Comparison of ENCODE assay signal across 8 cellular contexts in genomic region chr6:157763894-157764345, GRCh38. TPM values are rescaled to one million over a fixed set of nuclear protein-coding genes. Genes with fewer than 3 reads are reported as not detected.
DNase-seq lines count a peak whose midpoint lies in the region; ATAC-seq and TF ChIP-seq lines count a peak whose summit lies in the region.

No MANE protein-coding gene starts in this region.

- H3K27ac Mint-ChIP-seq in WTC11, result peak overlapping the region; percentile 90
- peak overlapping the region; percentile 96 for H3K27ac Mint-ChIP-seq in memory B cell

- CTCF ChIA-PET in WTC11 (lab: Charles Lee), result interaction anchor here (0.9 to 6.8 kb wide), 2 partner anchors 44 to 109 kb away, joined by 3 to 59 read pairs; no protein-coding TSS in a partner anchor

- H3K4me3 Mint-ChIP-seq in WTC11 (no peak overlapping the region), memory B cell (peak overlapping the region; percentile 85)

- TF ChIP-seq CTCF in GM12864 (IDR thresholded peaks at IDR 0.05; ENCODE audit: low read depth, low read length, missing control alignments), result no peak
- no peak for TF ChIP-seq CTCF in WTC11 (IDR thresholded peaks at IDR 0.05)

- H3K9me3 Mint-ChIP-seq in WTC11 (peaks cover under 1% of the 10 kb centered on the region; the same call in 1 of the 2 replicates), memory B cell (no peaks in the 10 kb centered on the region)

- ATAC-seq in HG02588 (IDR thresholded peaks at IDR 0.05; ENCODE audit: unreplicated experiment) (peak; percentile 2), WTC11 (no peak), memory B cell (ENCODE audit: low read depth) (peak; percentile 10)

- POLR2A ChIA-PET in WTC11 (lab: Charles Lee), result no interaction called here

- H3K27me3 Mint-ChIP-seq in WTC11 (ENCODE audit: low read depth) (no peaks in the 10 kb centered on the region), memory B cell (no peaks in the 10 kb centered on the region)

- no peaks in the 10 kb centered on the region for H3K36me3 Mint-ChIP-seq in WTC11
- H3K36me3 Mint-ChIP-seq in memory B cell, result no peaks in the 10 kb centered on the region

- DNase-seq in GM12864 (ENCODE audit: low read depth), result no peak
- DNase-seq in WTC11 (ENCODE audit: low spot score), result no peak
- no peak for DNase-seq in memory B cell (ENCODE audit: low spot score in 2 of 2)
- DNase-seq in NOMO-1 (lab: John Stamatoyannopoulos, UW; ENCODE audit: unreplicated experiment in 2 of 2), result no peak
- no peak for DNase-seq in NCI-H774 (lab: John Stamatoyannopoulos, UW)
- no peak for DNase-seq in NCI-H1436 (lab: John Stamatoyannopoulos, UW)
- no peak for DNase-seq in stimulated activated CD4-positive, alpha-beta T cell treated with anti-CD3 and anti-CD28 coated beads, Interleukin-4, amount 100 ng/mL, for 4 hours

- H3K4me3 ChIP-seq in GM12864 (ENCODE audit: low read depth, low read length), result peak overlapping the region; percentile 21; the same call in 1 of the 2 replicates

- peaks cover 64% of the 10 kb centered on the region for H3K4me1 Mint-ChIP-seq in WTC11
- H3K4me1 Mint-ChIP-seq in memory B cell, result peaks cover 67% of the 10 kb centered on the region

TF ChIP-seq in WTC11, 78 proteins besides CTCF, POLR2A, EP300 and RAD21:
- TF ChIP-seq FOXP1 (CRISPR knock-in tag; IDR thresholded peaks at IDR 0.05; ENCODE audit: borderline replicate concordance) (no peak), NFE2L1 (CRISPR knock-in tag; IDR thresholded peaks at IDR 0.05) (no peak), MXD4 (CRISPR knock-in tag; IDR thresholded peaks at IDR 0.05; ENCODE audit: borderline replicate concordance) (no peak), ZNF512 (CRISPR knock-in tag; IDR thresholded peaks at IDR 0.05; ENCODE audit: borderline replicate concordance) (no peak), IRF1 (CRISPR knock-in tag; IDR thresholded peaks at IDR 0.05) (no peak), ATF3 (CRISPR knock-in tag; conservative IDR thresholded peaks at IDR 0.05) (no peak), ATF2 (CRISPR knock-in tag; IDR thresholded peaks at IDR 0.05; ENCODE audit: borderline replicate concordance, low read depth) (no peak), CREM (CRISPR knock-in tag; IDR thresholded peaks at IDR 0.05) (no peak), NFATC4 (CRISPR knock-in tag; IDR thresholded peaks at IDR 0.05) (no peak), ARID4B (CRISPR knock-in tag; IDR thresholded peaks at IDR 0.05; ENCODE audit: borderline replicate concordance) (no peak), SMAD3 (CRISPR knock-in tag; IDR thresholded peaks at IDR 0.05; ENCODE audit: borderline replicate concordance) (no peak), EMX1 (CRISPR knock-in tag; IDR thresholded peaks at IDR 0.05) (no peak), AR (CRISPR knock-in tag; IDR thresholded peaks at IDR 0.05) (no peak), GTF2I (CRISPR knock-in tag; conservative IDR thresholded peaks at IDR 0.05) (no peak), NR3C1 (CRISPR knock-in tag; conservative IDR thresholded peaks at IDR 0.05; ENCODE audit: low read depth) (no peak), RORB (CRISPR knock-in tag; IDR thresholded peaks at IDR 0.05) (no peak), PRRX2 (CRISPR knock-in tag; IDR thresholded peaks at IDR 0.05) (no peak)

RNA-seq across cellular contexts. Expression of gene SNX9, which starts 59.1 kb away (rescaled TPM):
- 28.0 to 35.0 TPM (median 29.1 TPM) in 3 replicates for total RNA-seq in WTC11 (2021)
